ENCODE assay signal across 8 cellular contexts in the genomic region with DNA sequence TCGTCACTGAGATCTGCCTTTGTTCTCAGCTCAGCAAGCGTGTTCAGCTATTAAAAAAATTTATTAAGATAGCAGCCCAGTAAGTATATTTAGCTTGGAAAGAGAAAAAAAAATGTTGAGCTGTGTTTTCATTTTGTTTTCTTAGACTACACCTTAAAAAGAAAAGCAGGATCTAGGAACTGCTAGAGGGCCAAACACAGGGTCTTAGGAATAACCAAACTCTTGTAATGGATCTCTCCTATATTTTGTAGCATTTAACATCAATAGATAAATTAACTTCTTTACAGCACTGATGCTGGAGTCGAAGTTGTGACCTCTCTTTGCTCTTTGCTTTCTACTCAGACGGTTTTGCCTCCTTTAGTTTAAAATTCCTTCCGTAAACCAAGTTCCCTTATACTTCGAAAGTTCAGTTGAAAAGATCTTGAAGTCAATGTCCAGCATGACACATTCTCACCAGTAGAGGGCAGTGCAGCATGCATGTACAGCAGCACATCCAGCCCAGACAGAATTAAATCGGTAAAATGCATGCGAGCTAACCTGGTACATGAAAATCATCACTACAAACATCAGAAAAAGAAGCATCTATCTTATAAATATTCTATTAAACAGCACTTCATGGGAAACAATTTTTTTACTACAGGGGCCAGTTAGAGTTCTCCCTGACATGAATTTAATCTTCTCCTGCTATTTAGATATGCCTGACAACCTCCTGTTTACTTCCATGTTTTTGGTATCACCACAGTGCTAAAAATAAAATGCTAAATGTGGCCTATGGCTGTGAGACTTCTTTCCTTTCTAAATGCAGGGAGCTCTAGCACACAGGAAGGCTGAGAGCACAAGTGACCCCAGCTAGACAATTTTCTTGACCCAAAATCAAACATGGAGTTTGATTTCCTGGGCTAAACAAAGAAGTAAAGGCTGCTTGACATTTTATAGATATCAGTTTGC. TPM values are rescaled to one million over a fixed set of nuclear protein-coding genes. Genes with fewer than 3 reads are reported as not detected.
DNase-seq lines count a peak whose midpoint lies in the region; ATAC-seq and TF ChIP-seq lines count a peak whose summit lies in the region.

No MANE protein-coding gene starts in this region.

- H3K4me1 ChIP-seq in Karpas-422 (ENCODE audit: low read length) = no peaks in the 10 kb centered on the region
- H3K4me1 ChIP-seq in Peyer's patch = peaks cover 0 to 18% (median 0%) of the 10 kb centered on the region in 4 donors

- H3K79me2 ChIP-seq in Karpas-422 (ENCODE audit: low read length) (no peaks in the 10 kb centered on the region), neural cell (replicated peaks; ENCODE audit: insufficient read depth, low read length) (no peaks in the 10 kb centered on the region)

- no peak overlapping the region for H2AFZ ChIP-seq in Karpas-422 (ENCODE audit: low read length)
- no peak overlapping the region for H2AFZ ChIP-seq in neural cell (ENCODE audit: low read depth, low read length)

- H3K36me3 Mint-ChIP-seq in activated T-cell treated with anti-CD3 and anti-CD28 coated beads, Interleukin-2, amount 50 U/mL, for 72 hours (ENCODE audit: insufficient read depth in 2 of 2) = no peaks in the 10 kb centered on the region

- ATAC-seq in activated T-cell treated with anti-CD3 and anti-CD28 coated beads, Interleukin-2, amount 50 U/mL, for 72 hours (replicated peaks in 1 of 2) = peak; percentile 64 to 65

- H3K36me3 ChIP-seq in Karpas-422 (ENCODE audit: insufficient read depth, low read length) (no peaks in the 10 kb centered on the region), Peyer's patch (no peaks in the 10 kb centered on the region), neural cell (ENCODE audit: insufficient read depth, low read length) (no peaks in the 10 kb centered on the region)

- TF ChIP-seq EP300 in neural cell (conservative IDR thresholded peaks at IDR 0.05; ENCODE audit: poor library complexity, severe bottlenecking) = no peak

- TF ChIP-seq CTCF in Peyer's patch (IDR thresholded peaks at IDR 0.05) = peak; percentile 61 to 99 (median 94)
- TF ChIP-seq CTCF in fibroblast of pulmonary artery (IDR thresholded peaks at IDR 0.05; ENCODE audit: low read length, missing control alignments) = peak; percentile 95
- TF ChIP-seq CTCF in neural cell (IDR thresholded peaks at IDR 0.05; ENCODE audit: poor library complexity, severe bottlenecking) = peak; percentile 95

- no peak overlapping the region for H3K27ac ChIP-seq in Karpas-422 (ENCODE audit: low read length)
- peak overlapping the region in 1 of 4 donors; percentile 72 for H3K27ac ChIP-seq in Peyer's patch
- no peak overlapping the region for H3K27ac ChIP-seq in neural cell (ENCODE audit: low read length)

- DNase-seq in SHP77 (lab: John Stamatoyannopoulos, UW) (peak; percentile 8 to 49), SHP77 treated with DMSO at 0.1 percent for 48 hours (lab: John Stamatoyannopoulos, UW) (no peak), Karpas-422 (peak; percentile 89), Peyer's patch (peak; percentile 63 to 95 (median 81)), fibroblast of pulmonary artery (ENCODE audit: low read depth) (peak; percentile 96)
- peak; percentile 78 to 81 for DNase-seq in activated T-cell treated with anti-CD3 and anti-CD28 coated beads, Interleukin-2, amount 50 U/mL, for 72 hours
- DNase-seq in stimulated activated naive CD4-positive, alpha-beta T cell (lab: John Stamatoyannopoulos, UW) = peak; percentile 10 to 80 (median 57)

- TF ChIP-seq RAD21 in neural cell (conservative IDR thresholded peaks at IDR 0.05) = peak; percentile 96

- no peaks in the 10 kb centered on the region for H3K9me3 ChIP-seq in Karpas-422 (ENCODE audit: low read length)
- no peaks in the 10 kb centered on the region for H3K9me3 ChIP-seq in Peyer's patch
- H3K9me3 ChIP-seq in neural cell (ENCODE audit: low read length) = no peaks in the 10 kb centered on the region

- no peaks in the 10 kb centered on the region for H3K27me3 ChIP-seq in Karpas-422 (ENCODE audit: low read length)
- H3K27me3 ChIP-seq in Peyer's patch = no peaks in the 10 kb centered on the region
- H3K27me3 ChIP-seq in neural cell (ENCODE audit: insufficient read depth, low read depth, low read length) = no peaks in the 10 kb centered on the region

- H3K27me3 Mint-ChIP-seq in activated T-cell treated with anti-CD3 and anti-CD28 coated beads, Interleukin-2, amount 50 U/mL, for 72 hours (ENCODE audit: low read depth) = peaks cover 3% of the 10 kb centered on the region

- no peaks in the 10 kb centered on the region for H3K9me2 ChIP-seq in Karpas-422 (replicated peaks; ENCODE audit: insufficient read depth, low read length)
- H3K9me2 ChIP-seq in neural cell (ENCODE audit: insufficient read depth, low read length) = no peaks in the 10 kb centered on the region

- H3K4me2 ChIP-seq in Karpas-422 (ENCODE audit: low read depth, low read length, poor library complexity, severe bottlenecking) (no peak overlapping the region), neural cell (ENCODE audit: low read length) (no peak overlapping the region)

- H3F3A ChIP-seq in neural cell (ENCODE audit: insufficient read depth, low read length, poor library complexity, severe bottlenecking) = no peaks in the 10 kb centered on the region

- H3K9ac ChIP-seq in Karpas-422 (ENCODE audit: low read length) (no peak overlapping the region), neural cell (ENCODE audit: low read length) (no peak overlapping the region)

- H3K27ac Mint-ChIP-seq in activated T-cell treated with anti-CD3 and anti-CD28 coated beads, Interleukin-2, amount 50 U/mL, for 72 hours = no peak overlapping the region

- H3K4me3 ChIP-seq in Karpas-422 (ENCODE audit: low read length) = no peak overlapping the region
- H3K4me3 ChIP-seq in Peyer's patch = no peak overlapping the region
- no peak overlapping the region for H3K4me3 ChIP-seq in fibroblast of pulmonary artery (replicated peaks; ENCODE audit: low read depth, low read length)
- no peak overlapping the region for H3K4me3 ChIP-seq in neural cell (ENCODE audit: low read length)

- H3K4me3 Mint-ChIP-seq in activated T-cell treated with anti-CD3 and anti-CD28 coated beads, Interleukin-2, amount 50 U/mL, for 72 hours = no peak overlapping the region

- H4K20me1 ChIP-seq in Karpas-422 (ENCODE audit: insufficient read depth, low read depth, low read length) (peaks cover 3% of the 10 kb centered on the region; the same call in 1 of the 2 replicates), neural cell (ENCODE audit: insufficient read depth) (no peaks in the 10 kb centered on the region)

- no peak for TF ChIP-seq POLR2A in Peyer's patch (IDR thresholded peaks at IDR 0.05)

- H3K9me3 Mint-ChIP-seq in activated T-cell treated with anti-CD3 and anti-CD28 coated beads, Interleukin-2, amount 50 U/mL, for 72 hours = no peaks in the 10 kb centered on the region

- peaks cover 6% of the 10 kb centered on the region for H3K4me1 Mint-ChIP-seq in activated T-cell treated with anti-CD3 and anti-CD28 coated beads, Interleukin-2, amount 50 U/mL, for 72 hours (ENCODE audit: low read depth)

TF ChIP-seq in neural cell, 6 proteins besides CTCF, POLR2A, EP300 and RAD21:
- no peak for TF ChIP-seq POLR2AphosphoS5 (IDR thresholded peaks at IDR 0.05)
- TF ChIP-seq SMC3 (conservative IDR thresholded peaks at IDR 0.05; ENCODE audit: poor library complexity) = peak; percentile 94

RNA-seq across cellular contexts. Expression of a gene that starts 48.2 kb away (rescaled TPM):
- 0.34 and 1.2 TPM in 2 replicates for total RNA-seq in Karpas-422 (2014; rRNA removed; shearing (Covaris generic); ENCODE audit: low replicate concordance)
- 10 to 100 TPM in 3 of 4 donors, 1 to 10 TPM in 1; 6.8 to 32.2 (median 15.3) TPM for total RNA-seq in Peyer's patch
- 10 to 100 TPM; 10.1 to 11.9 TPM for total RNA-seq in activated T-cell treated with anti-CD3 and anti-CD28 coated beads, Interleukin-2, amount 50 U/mL, for 72 hours
- polyA plus RNA-seq in neural cell = 0.40 and 0.48 TPM in 2 replicates
- polyA minus RNA-seq in neural cell = 0.49 and 1.0 TPM in 2 replicates
